Comparison of ENCODE assay signal across 12 cellular contexts in genomic region chr9:107755267-107755666, GRCh38.
A peak's percentile ranks its signal among the peaks of the same experiment; 100 is the strongest.
DNase-seq lines count a peak whose midpoint lies in the region; ATAC-seq and TF ChIP-seq lines count a peak whose summit lies in the region.
"Had no signal": no experiment of that assay in that cellular context is flagged by ENCODE, and none has a peak within 500 bp of the region (broad histone marks: within the 10 kb centered on the region; RNA-seq: fewer than 3 reads in every experiment).

No MANE protein-coding gene starts in this region.

- H3K4me3 ChIP-seq in mucosa of descending colon (no peak overlapping the region), sigmoid colon (no peak overlapping the region)
- H3K4me3 ChIP-seq: heart right ventricle had no signal

- WGBS in sigmoid colon, 2 donors, result 12 to 40% methylated on average over 5 of the region's 5 CpGs

- H3K27me3 Mint-ChIP-seq in endothelial cell (ENCODE audit: unreplicated experiment), result no peaks in the 10 kb centered on the region

- TF ChIP-seq CTCF in mucosa of descending colon (IDR thresholded peaks at IDR 0.05) (no peak), endothelial cell (IDR thresholded peaks at IDR 0.05; ENCODE audit: unreplicated experiment) (no peak), sigmoid colon (IDR thresholded peaks at IDR 0.05) (no peak)

- ATAC-seq in mucosa of descending colon (peak; percentile 89), HG03469 (IDR thresholded peaks at IDR 0.05; ENCODE audit: unreplicated experiment) (no peak), GM19455 (IDR thresholded peaks at IDR 0.05; ENCODE audit: unreplicated experiment) (no peak)
- ATAC-seq: heart right ventricle had no signal

- H3K9me3 ChIP-seq in mucosa of descending colon (no peaks in the 10 kb centered on the region), sigmoid colon (no peaks in the 10 kb centered on the region)
- H3K9me3 ChIP-seq: heart right ventricle had no signal

- TF ChIP-seq EP300 in sigmoid colon (IDR thresholded peaks at IDR 0.05), result no peak

- H3K4me3 Mint-ChIP-seq in endothelial cell (ENCODE audit: unreplicated experiment), result no peak overlapping the region

- no peaks in the 10 kb centered on the region for H3K9me3 Mint-ChIP-seq in endothelial cell (ENCODE audit: unreplicated experiment)

- DNase-seq in DMS53 (lab: John Stamatoyannopoulos, UW), result peak; percentile 62
- peak; percentile 88 for DNase-seq in NOMO-1 treated with DMSO at 0.1 percent for 48 hours (lab: John Stamatoyannopoulos, UW; ENCODE audit: unreplicated experiment)
- peak; percentile 61 for DNase-seq in dedifferentiated amniotic fluid mesenchymal stem cell (ENCODE audit: extremely low spot score)
- DNase-seq in mucosa of descending colon, result peak in 2 of 3 donors; percentile 54 to 77
- DNase-seq in endothelial cell (ENCODE audit: low spot score), result no peak
- no peak for DNase-seq in sigmoid colon
- DNase-seq: activated naive CD4-positive, alpha-beta T cell; heart right ventricle; NCI-H187 treated with DMSO at 0.1 percent for 48 hours; stimulated activated naive CD4-positive, alpha-beta T cell had no signal

- intact Hi-C loops in mucosa of descending colon (cut with DNase I, micrococcal nuclease) (loop anchor here in 1 of 2 donors (10.0 kb wide), 1 partner anchor 270 kb away; the partner anchor contains the start of gene KLF4), sigmoid colon (cut with DNase I) (no loop called here)

- no peak overlapping the region for H3K27ac Mint-ChIP-seq in endothelial cell (ENCODE audit: unreplicated experiment)

- H3K27ac ChIP-seq in sigmoid colon, result peak overlapping the region in 1 of 4 donors; percentile 36

- H3K36me3 ChIP-seq in mucosa of descending colon (ENCODE audit: low read depth) (no peaks in the 10 kb centered on the region), sigmoid colon (no peaks in the 10 kb centered on the region)
- H3K36me3 ChIP-seq: heart right ventricle had no signal

- no peaks in the 10 kb centered on the region for H3K4me1 Mint-ChIP-seq in endothelial cell (ENCODE audit: unreplicated experiment)

- no peaks in the 10 kb centered on the region for H3K36me3 Mint-ChIP-seq in endothelial cell (ENCODE audit: low read depth, unreplicated experiment)

- H3K4me1 ChIP-seq in mucosa of descending colon (ENCODE audit: low read depth), result peaks cover 14% of the 10 kb centered on the region
- peaks cover 0 to 22% (median 19%) of the 10 kb centered on the region in 4 donors for H3K4me1 ChIP-seq in sigmoid colon

- H3K27me3 ChIP-seq in sigmoid colon, result no peaks in the 10 kb centered on the region
- H3K27me3 ChIP-seq: heart right ventricle had no signal

- TF ChIP-seq POLR2A in sigmoid colon (IDR thresholded peaks at IDR 0.05), result no peak

Comparison
In these comparisons a context has a peak if more than half of its experiments do, and no peak if none do; other contexts are left out.
1. DNase-seq: peak in DMS53 (single experiment), NOMO-1 treated with DMSO at 0.1 percent for 48 hours (single experiment), dedifferentiated amniotic fluid mesenchymal stem cell (single experiment) and mucosa of descending colon (2 of 3); none in endothelial cell (single experiment) and sigmoid colon (single experiment).